ENCODE assay signal across 1 cellular context in the genomic region with DNA sequence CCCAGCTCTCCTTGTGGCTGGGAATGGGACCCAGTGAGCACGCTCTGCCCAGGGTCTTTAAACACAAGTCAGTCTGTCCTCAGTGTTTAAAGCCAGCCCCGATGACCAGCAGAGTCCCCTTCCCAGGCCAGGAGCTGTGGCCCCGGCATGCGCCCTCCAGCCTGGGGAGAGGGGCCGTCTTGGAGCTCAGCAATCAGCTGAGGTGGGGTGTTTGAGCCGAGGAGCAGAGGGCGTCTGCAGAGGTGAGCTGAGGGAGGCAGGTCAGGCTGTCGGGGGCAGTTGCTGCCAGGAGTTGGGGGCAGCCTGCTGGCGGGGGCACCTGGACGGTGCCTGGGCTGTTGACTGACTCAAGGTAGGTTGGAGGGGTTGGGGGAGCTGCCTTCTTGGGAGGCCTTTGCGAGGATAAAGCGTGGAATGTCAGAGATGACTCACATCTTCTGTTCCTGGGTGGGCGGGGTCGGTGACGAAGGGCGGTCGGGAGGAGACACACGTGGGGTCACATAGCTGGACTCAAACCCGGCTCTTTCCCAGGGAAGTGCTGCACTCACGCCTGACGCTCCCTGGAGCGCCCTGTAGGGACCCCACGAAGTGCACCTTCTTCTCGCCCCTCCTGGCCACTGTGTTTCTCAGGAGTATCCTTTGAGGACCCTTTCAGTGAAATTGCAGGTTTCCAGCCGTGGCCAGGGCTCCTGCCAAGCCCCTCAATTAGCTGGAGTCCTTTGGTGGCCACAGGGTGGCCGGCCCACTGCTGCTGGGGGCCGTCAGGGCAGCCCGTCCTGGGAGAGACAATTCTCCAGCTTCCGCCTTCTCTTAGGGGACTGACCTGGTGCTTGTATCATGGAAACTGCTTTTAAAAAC.
TF ChIP-seq lines count a peak whose summit lies in the region.

No MANE protein-coding gene starts in this region.

TF ChIP-seq in GM12878, 131 proteins besides CTCF, POLR2A, EP300 and RAD21 (continued from another document):
- TF ChIP-seq, protein P1, sequence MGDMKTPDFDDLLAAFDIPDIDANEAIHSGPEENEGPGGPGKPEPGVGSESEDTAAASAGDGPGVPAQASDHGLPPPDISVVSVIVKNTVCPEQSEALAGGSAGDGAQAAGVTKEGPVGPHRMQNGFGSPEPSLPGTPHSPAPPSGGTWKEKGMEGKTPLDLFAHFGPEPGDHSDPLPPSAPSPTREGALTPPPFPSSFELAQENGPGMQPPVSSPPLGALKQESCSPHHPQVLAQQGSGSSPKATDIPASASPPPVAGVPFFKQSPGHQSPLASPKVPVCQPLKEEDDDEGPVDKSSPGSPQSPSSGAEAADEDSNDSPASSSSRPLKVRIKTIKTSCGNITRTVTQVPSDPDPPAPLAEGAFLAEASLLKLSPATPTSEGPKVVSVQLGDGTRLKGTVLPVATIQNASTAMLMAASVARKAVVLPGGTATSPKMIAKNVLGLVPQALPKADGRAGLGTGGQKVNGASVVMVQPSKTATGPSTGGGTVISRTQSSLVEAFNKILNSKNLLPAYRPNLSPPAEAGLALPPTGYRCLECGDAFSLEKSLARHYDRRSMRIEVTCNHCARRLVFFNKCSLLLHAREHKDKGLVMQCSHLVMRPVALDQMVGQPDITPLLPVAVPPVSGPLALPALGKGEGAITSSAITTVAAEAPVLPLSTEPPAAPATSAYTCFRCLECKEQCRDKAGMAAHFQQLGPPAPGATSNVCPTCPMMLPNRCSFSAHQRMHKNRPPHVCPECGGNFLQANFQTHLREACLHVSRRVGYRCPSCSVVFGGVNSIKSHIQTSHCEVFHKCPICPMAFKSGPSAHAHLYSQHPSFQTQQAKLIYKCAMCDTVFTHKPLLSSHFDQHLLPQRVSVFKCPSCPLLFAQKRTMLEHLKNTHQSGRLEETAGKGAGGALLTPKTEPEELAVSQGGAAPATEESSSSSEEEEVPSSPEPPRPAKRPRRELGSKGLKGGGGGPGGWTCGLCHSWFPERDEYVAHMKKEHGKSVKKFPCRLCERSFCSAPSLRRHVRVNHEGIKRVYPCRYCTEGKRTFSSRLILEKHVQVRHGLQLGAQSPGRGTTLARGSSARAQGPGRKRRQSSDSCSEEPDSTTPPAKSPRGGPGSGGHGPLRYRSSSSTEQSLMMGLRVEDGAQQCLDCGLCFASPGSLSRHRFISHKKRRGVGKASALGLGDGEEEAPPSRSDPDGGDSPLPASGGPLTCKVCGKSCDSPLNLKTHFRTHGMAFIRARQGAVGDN (IDR thresholded peaks at IDR 0.05): no peak
- TF ChIP-seq, protein P2, sequence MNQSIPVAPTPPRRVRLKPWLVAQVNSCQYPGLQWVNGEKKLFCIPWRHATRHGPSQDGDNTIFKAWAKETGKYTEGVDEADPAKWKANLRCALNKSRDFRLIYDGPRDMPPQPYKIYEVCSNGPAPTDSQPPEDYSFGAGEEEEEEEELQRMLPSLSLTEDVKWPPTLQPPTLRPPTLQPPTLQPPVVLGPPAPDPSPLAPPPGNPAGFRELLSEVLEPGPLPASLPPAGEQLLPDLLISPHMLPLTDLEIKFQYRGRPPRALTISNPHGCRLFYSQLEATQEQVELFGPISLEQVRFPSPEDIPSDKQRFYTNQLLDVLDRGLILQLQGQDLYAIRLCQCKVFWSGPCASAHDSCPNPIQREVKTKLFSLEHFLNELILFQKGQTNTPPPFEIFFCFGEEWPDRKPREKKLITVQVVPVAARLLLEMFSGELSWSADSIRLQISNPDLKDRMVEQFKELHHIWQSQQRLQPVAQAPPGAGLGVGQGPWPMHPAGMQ (IDR thresholded peaks at IDR 0.05; ENCODE audit: borderline replicate concordance): no peak
